ENCODE assay signal across 1 cellular context in genomic region chr12:6613015-6613775, GRCh38.
TF ChIP-seq lines count a peak whose summit lies in the region.

No MANE protein-coding gene starts in this region.

TF ChIP-seq in A549, 52 proteins besides CTCF, POLR2A, EP300 and RAD21 (continued from another document):
- no peak for TF ChIP-seq HOXB13 (CRISPR knock-in tag; IDR thresholded peaks at IDR 0.05; ENCODE audit: low read depth)
- TF ChIP-seq NR3C1 (IDR thresholded peaks at IDR 0.05): no peak
- no peak for TF ChIP-seq TFCP2L1 (CRISPR knock-in tag; IDR thresholded peaks at IDR 0.05)
- TF ChIP-seq MAZ (IDR thresholded peaks at IDR 0.05; ENCODE audit: borderline replicate concordance, low read depth, low read length): no peak
- TF ChIP-seq GATA3 (IDR thresholded peaks at IDR 0.05; ENCODE audit: borderline replicate concordance): no peak
- TF ChIP-seq POLR2AphosphoS2 (conservative IDR thresholded peaks at IDR 0.05; ENCODE audit: low read length): no peak
